ENCODE assay signal across 39 cellular contexts in the genomic region with DNA sequence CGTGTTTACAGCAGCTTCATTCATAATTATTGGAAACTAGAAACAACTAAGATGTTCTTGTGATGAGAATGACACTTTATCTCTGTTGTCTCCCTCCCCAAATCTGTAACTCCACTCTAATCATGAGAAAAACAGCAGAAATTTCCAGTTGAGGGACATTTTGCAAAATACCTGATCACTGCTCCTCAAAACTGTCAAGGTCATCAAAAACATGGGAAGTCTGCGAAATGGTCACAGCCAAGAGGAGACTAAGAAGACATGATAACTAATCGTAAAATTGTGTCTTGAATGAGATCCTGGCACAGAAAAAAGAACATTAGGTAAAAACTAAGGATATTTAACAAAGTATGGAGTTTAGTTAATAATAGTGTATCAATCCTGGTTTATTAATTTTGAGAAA.
"Had no signal": no experiment of that assay in that cellular context is flagged by ENCODE, and none has a peak within 500 bp of the region (broad histone marks: within the 10 kb centered on the region; RNA-seq: fewer than 3 reads in every experiment).

No MANE protein-coding gene starts in this region.

- H3K9me3 Mint-ChIP-seq: activated naive CD4-positive, alpha-beta T cell treated with anti-CD3 and anti-CD28 coated beads for 36 hours; activated naive CD4-positive, alpha-beta T cell treated with anti-CD3 and anti-CD28 coated beads, Interleukin-2, amount 10 ng/mL, durations not matched to agents 7 days and 5 days; activated naive CD4-positive, alpha-beta T cell treated with anti-CD3 and anti-CD28 coated beads, Interleukin-2, amount 50 U/mL, for 24 hours; activated naive CD4-positive, alpha-beta T cell treated with anti-CD3 and anti-CD28 coated beads, Interleukin-2, amount 50 U/mL, for 72 hours; activated naive CD8-positive, alpha-beta T cell treated with anti-CD3 and anti-CD28 coated beads for 36 hours; activated naive CD8-positive, alpha-beta T cell treated with anti-CD3 and anti-CD28 coated beads, Interleukin-2, amount 10 ng/mL, durations not matched to agents 7 days and 5 days; activated naive CD8-positive, alpha-beta T cell treated with anti-CD3 and anti-CD28 coated beads, Interleukin-2, amount 50 U/mL, for 24 hours; activated T-cell treated with anti-CD3 and anti-CD28 coated beads, Interleukin-2, amount 50 U/mL, for 4 hours; activated T-cell treated with anti-CD3 and anti-CD28 coated beads, Interleukin-2, amount 50 U/mL, for 72 hours; activated T-helper 2 cell treated with anti-CD3 and anti-CD28 coated beads, Interferon-gamma antibody, Interleukin-2, Interleukin-4, amounts not matched to agents 10 μg/mL and 5 μg/mL and 100 μg/mL, durations not matched to agents 14 hours and 24 hours and 36 hours; central memory CD8-positive, alpha-beta T cell had no signal

- H3K36me3 ChIP-seq: adrenal gland, ascending aorta, brain microvascular endothelial cell, breast epithelium, cardiac muscle cell had no signal

- H3K36me3 Mint-ChIP-seq: activated naive CD4-positive, alpha-beta T cell treated with anti-CD3 and anti-CD28 coated beads, Interleukin-2, amount 10 ng/mL, durations not matched to agents 7 days and 5 days; activated naive CD4-positive, alpha-beta T cell treated with anti-CD3 and anti-CD28 coated beads, Interleukin-2, amount 50 U/mL, for 24 hours; activated naive CD4-positive, alpha-beta T cell treated with anti-CD3 and anti-CD28 coated beads, Interleukin-2, amount 50 U/mL, for 72 hours; activated naive CD8-positive, alpha-beta T cell; activated naive CD8-positive, alpha-beta T cell treated with anti-CD3 and anti-CD28 coated beads for 36 hours; activated naive CD8-positive, alpha-beta T cell treated with anti-CD3 and anti-CD28 coated beads, Interleukin-2, amount 10 ng/mL, durations not matched to agents 7 days and 5 days; brain had no signal

- H3K4me3 Mint-ChIP-seq: activated naive CD4-positive, alpha-beta T cell treated with anti-CD3 and anti-CD28 coated beads for 36 hours; activated naive CD4-positive, alpha-beta T cell treated with anti-CD3 and anti-CD28 coated beads, Interleukin-2, amount 10 ng/mL, durations not matched to agents 7 days and 5 days; activated naive CD4-positive, alpha-beta T cell treated with anti-CD3 and anti-CD28 coated beads, Interleukin-2, amount 50 U/mL, for 24 hours; activated naive CD8-positive, alpha-beta T cell; activated naive CD8-positive, alpha-beta T cell treated with anti-CD3 and anti-CD28 coated beads for 36 hours; activated naive CD8-positive, alpha-beta T cell treated with anti-CD3 and anti-CD28 coated beads, Interleukin-2, amount 10 ng/mL, durations not matched to agents 7 days and 5 days; activated naive CD8-positive, alpha-beta T cell treated with anti-CD3 and anti-CD28 coated beads, Interleukin-2, amount 50 U/mL, for 24 hours; activated T-cell treated with anti-CD3 and anti-CD28 coated beads, Interleukin-2, amount 50 U/mL, for 4 hours; activated T-cell treated with anti-CD3 and anti-CD28 coated beads, Interleukin-2, amount 50 U/mL, for 72 hours; activated T-helper 1 cell treated with anti-CD3 and anti-CD28 coated beads, Interleukin-12 subunit alpha, Interleukin-12 subunit beta, Interleukin-2, Interleukin-4 antibody, amounts not matched to agents 30 ng/mL and 10 ng/mL and 1 ng/mL, durations not matched to agents 14 hours and 24 hours and 36 hours; activated T-helper 17 cell treated with anti-CD3 and anti-CD28 coated beads, Interleukin-2, amount 50 U/mL, for 72 hours; brain; central memory CD8-positive, alpha-beta T cell had no signal

- DNase-seq: activated effector memory CD4-positive, alpha-beta T cell treated with anti-CD3 and anti-CD28 coated beads, Interleukin-2, amount 50 U/mL, for 16 hours; activated effector memory CD4-positive, alpha-beta T cell treated with Interleukin-2 at 50 U/mL for 16 hours; activated gamma-delta T cell; activated gamma-delta T cell treated with Interleukin-2 at 50 U/mL for 16 hours; activated naive CD4-positive, alpha-beta T cell; activated naive CD4-positive, alpha-beta T cell treated with anti-CD3 and anti-CD28 coated beads for 36 hours; activated naive CD4-positive, alpha-beta T cell treated with anti-CD3 and anti-CD28 coated beads, Interleukin-2, amount 10 ng/mL, durations not matched to agents 7 days and 5 days; activated naive CD4-positive, alpha-beta T cell treated with anti-CD3 and anti-CD28 coated beads, Interleukin-2, amount 50 U/mL, for 16 hours; activated naive CD4-positive, alpha-beta T cell treated with Interleukin-2 at 50 U/mL for 16 hours; activated naive CD8-positive, alpha-beta T cell treated with anti-CD3 and anti-CD28 coated beads for 36 hours; activated naive CD8-positive, alpha-beta T cell treated with anti-CD3 and anti-CD28 coated beads, Interleukin-2, amount 10 ng/mL, durations not matched to agents 7 days and 5 days; activated naive CD8-positive, alpha-beta T cell treated with anti-CD3 and anti-CD28 coated beads, Interleukin-2, amount 50 U/mL, for 24 hours; activated T-cell treated with anti-CD3 and anti-CD28 coated beads, Interleukin-2, amount 50 U/mL, for 4 hours; activated T-cell treated with anti-CD3 and anti-CD28 coated beads, Interleukin-2, amount 50 U/mL, for 48 hours; activated T-cell treated with anti-CD3 and anti-CD28 coated beads, Interleukin-2, amount 50 U/mL, for 72 hours; adrenal gland; amniotic stem cell; amygdala; anterior cingulate cortex; aorta; body of pancreas; brain microvascular endothelial cell; caudate nucleus; central memory CD4-positive, alpha-beta T cell; cerebellar nuclear complex had no signal

- H3K4me1 Mint-ChIP-seq: activated naive CD4-positive, alpha-beta T cell treated with anti-CD3 and anti-CD28 coated beads, Interleukin-2, amount 10 ng/mL, durations not matched to agents 7 days and 5 days; activated naive CD4-positive, alpha-beta T cell treated with anti-CD3 and anti-CD28 coated beads, Interleukin-2, amount 50 U/mL, for 24 hours; activated naive CD8-positive, alpha-beta T cell treated with anti-CD3 and anti-CD28 coated beads for 36 hours; activated naive CD8-positive, alpha-beta T cell treated with anti-CD3 and anti-CD28 coated beads, Interleukin-2, amount 10 ng/mL, durations not matched to agents 7 days and 5 days; activated naive CD8-positive, alpha-beta T cell treated with anti-CD3 and anti-CD28 coated beads, Interleukin-2, amount 50 U/mL, for 24 hours; activated T-helper 17 cell treated with anti-CD3 and anti-CD28 coated beads, Interleukin-2, amount 50 U/mL, for 72 hours; brain; central memory CD8-positive, alpha-beta T cell had no signal

- FAIRE-seq: astrocyte, bronchial epithelial cell, colon had no signal

- H3K27ac ChIP-seq: adrenal gland, ascending aorta, body of pancreas, brain microvascular endothelial cell, breast epithelium, cardiac muscle cell had no signal

- H3K9me3 ChIP-seq: adrenal gland, ascending aorta, body of pancreas, breast epithelium had no signal

- H3K27me3 Mint-ChIP-seq: activated naive CD4-positive, alpha-beta T cell treated with anti-CD3 and anti-CD28 coated beads, Interleukin-2, amount 10 ng/mL, durations not matched to agents 7 days and 5 days; activated naive CD4-positive, alpha-beta T cell treated with anti-CD3 and anti-CD28 coated beads, Interleukin-2, amount 50 U/mL, for 24 hours; activated naive CD8-positive, alpha-beta T cell treated with anti-CD3 and anti-CD28 coated beads for 36 hours; activated naive CD8-positive, alpha-beta T cell treated with anti-CD3 and anti-CD28 coated beads, Interleukin-2, amount 10 ng/mL, durations not matched to agents 7 days and 5 days; activated naive CD8-positive, alpha-beta T cell treated with anti-CD3 and anti-CD28 coated beads, Interleukin-2, amount 50 U/mL, for 24 hours; brain had no signal

- H3K27ac Mint-ChIP-seq: activated naive CD4-positive, alpha-beta T cell treated with anti-CD3 and anti-CD28 coated beads for 36 hours; activated naive CD4-positive, alpha-beta T cell treated with anti-CD3 and anti-CD28 coated beads, Interleukin-2, amount 10 ng/mL, durations not matched to agents 7 days and 5 days; activated naive CD4-positive, alpha-beta T cell treated with anti-CD3 and anti-CD28 coated beads, Interleukin-2, amount 50 U/mL, for 24 hours; activated naive CD4-positive, alpha-beta T cell treated with anti-CD3 and anti-CD28 coated beads, Interleukin-2, amount 50 U/mL, for 72 hours; activated naive CD8-positive, alpha-beta T cell; activated naive CD8-positive, alpha-beta T cell treated with anti-CD3 and anti-CD28 coated beads for 36 hours; activated naive CD8-positive, alpha-beta T cell treated with anti-CD3 and anti-CD28 coated beads, Interleukin-2, amount 10 ng/mL, durations not matched to agents 7 days and 5 days; activated naive CD8-positive, alpha-beta T cell treated with anti-CD3 and anti-CD28 coated beads, Interleukin-2, amount 50 U/mL, for 24 hours; activated T-cell treated with anti-CD3 and anti-CD28 coated beads, Interleukin-2, amount 50 U/mL, for 72 hours; activated T-helper 1 cell treated with anti-CD3 and anti-CD28 coated beads, Interleukin-12 subunit alpha, Interleukin-12 subunit beta, Interleukin-2, Interleukin-4 antibody, amounts not matched to agents 30 ng/mL and 10 ng/mL and 1 ng/mL, durations not matched to agents 14 hours and 24 hours and 36 hours; activated T-helper 17 cell treated with anti-CD3 and anti-CD28 coated beads, Interleukin-2, amount 50 U/mL, for 72 hours; activated T-helper 2 cell treated with anti-CD3 and anti-CD28 coated beads, Interferon-gamma antibody, Interleukin-2, Interleukin-4, amounts not matched to agents 10 μg/mL and 5 μg/mL and 100 μg/mL, durations not matched to agents 14 hours and 24 hours and 36 hours; brain had no signal

- H3K4me3 ChIP-seq: adrenal gland, ascending aorta, body of pancreas, breast epithelium, cardiac muscle cell had no signal

- H3K4me1 ChIP-seq: adrenal gland, ascending aorta, body of pancreas, breast epithelium had no signal

- ATAC-seq: activated naive CD4-positive, alpha-beta T cell treated with anti-CD3 and anti-CD28 coated beads, Interleukin-2, amount 50 U/mL, for 72 hours; activated naive CD8-positive, alpha-beta T cell treated with anti-CD3 and anti-CD28 coated beads, Interleukin-2, amount 50 U/mL, for 24 hours; activated T-cell treated with anti-CD3 and anti-CD28 coated beads, Interleukin-2, amount 50 U/mL, for 4 hours; activated T-cell treated with anti-CD3 and anti-CD28 coated beads, Interleukin-2, amount 50 U/mL, for 72 hours; activated T-helper 17 cell treated with anti-CD3 and anti-CD28 coated beads, Interleukin-2, amount 50 U/mL, for 72 hours; body of pancreas had no signal

- H3K27me3 ChIP-seq: adrenal gland, ascending aorta, body of pancreas, brain microvascular endothelial cell, cardiac muscle cell had no signal
